8 cellular contexts compared by ENCODE assay signal in genomic region chr1:233326319-233326994, GRCh38. TPM values are rescaled to one million over a fixed set of nuclear protein-coding genes. Genes with fewer than 3 reads are reported as not detected.
DNase-seq lines count a peak whose midpoint lies in the region; ATAC-seq and TF ChIP-seq lines count a peak whose summit lies in the region.

No MANE protein-coding gene starts in this region.

- intact Hi-C loops in CD4-positive, alpha-beta T cell (cut with DNase I, micrococcal nuclease), result loop anchor here (2.0 to 10.0 kb wide), 3 partner anchors 32 to 1994 kb away; partner anchors contain the start of gene PCNX2 (in 1 of the 2)
- intact Hi-C loops in MCF 10A (cut with micrococcal nuclease), result no loop called here

- no peaks in the 10 kb centered on the region for H3K36me3 Mint-ChIP-seq in CD4-positive, alpha-beta T cell (ENCODE audit: low read depth)
- H3K36me3 Mint-ChIP-seq in MCF 10A (ENCODE audit: insufficient read depth, unreplicated experiment), result no peaks in the 10 kb centered on the region

- H3K9ac ChIP-seq in mucosa of stomach (ENCODE audit: low read length), result no peak overlapping the region

- no peak for DNase-seq in CD4-positive, alpha-beta T cell
- DNase-seq in HT1080 (ENCODE audit: low read depth) (peak; percentile 3), MCF 10A (ENCODE audit: unreplicated experiment) (no peak), germinal center (ENCODE audit: low spot score) (no peak), GM03348 (ENCODE audit: low spot score) (no peak)
- DNase-seq in stimulated activated CD4-positive, alpha-beta T cell treated with anti-CD3 and anti-CD28 coated beads, Interleukin-1b, Interleukin-23, amount 100 ng/mL, for 48 hours, result no peak

- H3K27ac Mint-ChIP-seq in CD4-positive, alpha-beta T cell, result peak overlapping the region; percentile 77
- H3K27ac Mint-ChIP-seq in MCF 10A (ENCODE audit: low read depth, unreplicated experiment), result peak overlapping the region; percentile 58

- H3K4me1 Mint-ChIP-seq in CD4-positive, alpha-beta T cell (ENCODE audit: low read depth), result peaks cover 11% of the 10 kb centered on the region
- peaks cover 34% of the 10 kb centered on the region for H3K4me1 Mint-ChIP-seq in MCF 10A (ENCODE audit: insufficient read depth, unreplicated experiment)

- peaks cover 4% of the 10 kb centered on the region for H3K4me1 ChIP-seq in mucosa of stomach (ENCODE audit: control insufficient read depth, insufficient read depth, low read length)

- peak overlapping the region; percentile 94 for H3K4me3 Mint-ChIP-seq in CD4-positive, alpha-beta T cell
- peak overlapping the region; percentile 87 for H3K4me3 Mint-ChIP-seq in MCF 10A (ENCODE audit: unreplicated experiment)

- H3K9me3 Mint-ChIP-seq in CD4-positive, alpha-beta T cell, result no peaks in the 10 kb centered on the region
- no peaks in the 10 kb centered on the region for H3K9me3 Mint-ChIP-seq in MCF 10A (ENCODE audit: unreplicated experiment)

- CTCF ChIA-PET in CD4-positive, alpha-beta T cell (lab: Charles Lee), result interaction anchor here (1.1 kb wide), 1 partner anchor 32 kb away, joined by 3 read pairs; no protein-coding TSS in a partner anchor
- CTCF ChIA-PET in MCF 10A (lab: Yijun Ruan, JAX), result interaction anchor here (0.6 to 1.4 kb wide), 7 partner anchors 10 to 36 kb away, joined by 3 to 4 read pairs (median 3); no protein-coding TSS in a partner anchor

- TF ChIP-seq CTCF in CD4-positive, alpha-beta T cell (IDR thresholded peaks at IDR 0.05), result no peak
- TF ChIP-seq CTCF in MCF 10A (IDR thresholded peaks at IDR 0.05; ENCODE audit: unreplicated experiment), result no peak

- no peaks in the 10 kb centered on the region for H3K9me3 ChIP-seq in CD4-positive, alpha-beta T cell (ENCODE audit: control insufficient read depth, low read length)
- no peaks in the 10 kb centered on the region for H3K9me3 ChIP-seq in mucosa of stomach (ENCODE audit: control insufficient read depth, low read length)

- H3K27ac ChIP-seq in CD4-positive, alpha-beta T cell (ENCODE audit: low read depth, low read length), result no peak overlapping the region

- POLR2A ChIA-PET in CD4-positive, alpha-beta T cell (lab: Charles Lee), result no interaction called here
- POLR2A ChIA-PET in MCF 10A (lab: Yijun Ruan, JAX), result interaction anchor here (0.6 to 8.9 kb wide), 6 partner anchors 10 to 1110 kb away, joined by 4 to 129 read pairs (median 4); partner anchors contain the start of gene PCNX2

- no peaks in the 10 kb centered on the region for H3K27me3 Mint-ChIP-seq in CD4-positive, alpha-beta T cell
- H3K27me3 Mint-ChIP-seq in MCF 10A (ENCODE audit: insufficient read depth, unreplicated experiment), result no peaks in the 10 kb centered on the region

- ATAC-seq in CD4-positive, alpha-beta T cell (ENCODE audit: poor library complexity), result no peak
- no peak for ATAC-seq in HG02798 (IDR thresholded peaks at IDR 0.05; ENCODE audit: poor library complexity, unreplicated experiment)

- H3K36me3 ChIP-seq in mucosa of stomach (ENCODE audit: control insufficient read depth, insufficient read depth, low read length), result no peaks in the 10 kb centered on the region

- H3K4me3 ChIP-seq in mucosa of stomach (ENCODE audit: low read length), result peak overlapping the region; percentile 28

- no peaks in the 10 kb centered on the region for H3K27me3 ChIP-seq in CD4-positive, alpha-beta T cell (ENCODE audit: control insufficient read depth, insufficient read depth, low read length)
- no peaks in the 10 kb centered on the region for H3K27me3 ChIP-seq in mucosa of stomach (ENCODE audit: control insufficient read depth, insufficient read depth, low read length)

- BruUV-seq in MCF 10A (replicated peaks; lab: Mats Ljungman, UMichigan), result no TSS peak

RNA-seq across cellular contexts. Expression of gene MAP3K21, which starts 1.1 kb away (rescaled TPM):
- total RNA-seq in CD4-positive, alpha-beta T cell, result under 1 TPM; 0.95 to 0.99 TPM
- total RNA-seq in HT1080 (2014; rRNA removed; shearing (Covaris generic)), result 6.1 and 6.4 TPM in 2 replicates
- polyA plus RNA-seq in HT1080 (2015; cell fraction: cytosol; rRNA removed), result 7.3 and 9.1 TPM in 2 replicates
- 12.2 and 13.1 TPM in 2 replicates for polyA plus RNA-seq in HT1080 (2015; cell fraction: nucleus; rRNA removed)
- 20.3 and 24.2 TPM in 2 replicates for total RNA-seq in MCF 10A (2022)

RNA-seq across cellular contexts. Expression of gene PCNX2, which starts 30.9 kb away (rescaled TPM):
- total RNA-seq in CD4-positive, alpha-beta T cell, result 10 to 100 TPM; 46.4 to 49.4 TPM
- total RNA-seq in HT1080 (2014; rRNA removed; shearing (Covaris generic)), result 10.5 and 15.3 TPM in 2 replicates
- 10.0 and 10.7 TPM in 2 replicates for polyA plus RNA-seq in HT1080 (2015; cell fraction: cytosol; rRNA removed)
- 23.8 and 28.1 TPM in 2 replicates for polyA plus RNA-seq in HT1080 (2015; cell fraction: nucleus; rRNA removed)
- 80.5 and 85.3 TPM in 2 replicates for total RNA-seq in MCF 10A (2022)
